Comparison of ENCODE assay signal across 9 cellular contexts in genomic region chr2:63058742-63059433, GRCh38. TPM values are rescaled to one million over a fixed set of nuclear protein-coding genes. Genes with fewer than 3 reads are reported as not detected.
DNase-seq lines count a peak whose midpoint lies in the region; ATAC-seq and TF ChIP-seq lines count a peak whose summit lies in the region.
"Had no signal": no experiment of that assay in that cellular context is flagged by ENCODE, and none has a peak within 500 bp of the region (broad histone marks: within the 10 kb centered on the region; RNA-seq: fewer than 3 reads in every experiment).

No MANE protein-coding gene starts in this region.

- H3K27ac ChIP-seq in parathyroid adenoma: no peak overlapping the region

- peak; percentile 47 for DNase-seq in EH (ENCODE audit: low read depth)
- no peak for DNase-seq in left ventricle myocardium superior
- DNase-seq in DMS153 (lab: John Stamatoyannopoulos, UW): no peak
- DNase-seq: NCI-H1092 had no signal

- peaks cover 18% of the 10 kb centered on the region for H3K27me3 ChIP-seq in parathyroid adenoma (ENCODE audit: control insufficient read depth, insufficient read depth, low read length)

- no peaks in the 10 kb centered on the region for H3K79me2 ChIP-seq in parathyroid adenoma

- no peaks in the 10 kb centered on the region for H3K4me1 ChIP-seq in parathyroid adenoma

- no peaks in the 10 kb centered on the region for H3K36me3 ChIP-seq in parathyroid adenoma (ENCODE audit: control insufficient read depth, insufficient read depth, low read length)

- no peak overlapping the region for H2AFZ ChIP-seq in parathyroid adenoma

- no peak overlapping the region for H3K9ac ChIP-seq in parathyroid adenoma

- H3K4me2 ChIP-seq in parathyroid adenoma (ENCODE audit: low read length): peak overlapping the region; percentile 51

- H3K9me3 ChIP-seq in parathyroid adenoma (ENCODE audit: control insufficient read depth, low read length): no peaks in the 10 kb centered on the region

- intact Hi-C loops in left ventricle myocardium superior (cut with micrococcal nuclease): no loop called here

- ATAC-seq in SK-N-SH treated with all-trans-retinoic acid at 6 μM for 48 hours (peak; percentile 60), left ventricle myocardium superior (peak; percentile 19), GM19035 (IDR thresholded peaks at IDR 0.05; ENCODE audit: unreplicated experiment) (no peak), HG02610 (IDR thresholded peaks at IDR 0.05; ENCODE audit: unreplicated experiment) (no peak), GM18858 (IDR thresholded peaks at IDR 0.05; ENCODE audit: unreplicated experiment) (no peak)

- H3K4me3 ChIP-seq in parathyroid adenoma (ENCODE audit: low read depth, low read length): no peak overlapping the region

- TF ChIP-seq CTCF in parathyroid adenoma (IDR thresholded peaks at IDR 0.05): no peak

TF ChIP-seq in SK-N-SH treated with all-trans-retinoic acid at 6 μM for 48 hours, 23 proteins besides CTCF, POLR2A, EP300 and RAD21:
- TF ChIP-seq CSDC2 (CRISPR knock-in tag; IDR thresholded peaks at IDR 0.05) (no peak), OSR1 (CRISPR knock-in tag; IDR thresholded peaks at IDR 0.05) (no peak), CREB5 (CRISPR knock-in tag; IDR thresholded peaks at IDR 0.05; ENCODE audit: low read depth) (no peak), PPARA (CRISPR knock-in tag; IDR thresholded peaks at IDR 0.05; ENCODE audit: borderline replicate concordance) (no peak), ZNF565 (CRISPR knock-in tag; conservative IDR thresholded peaks at IDR 0.05; ENCODE audit: low read depth) (no peak)

RNA-seq across cellular contexts. Expression of gene OTX1, which starts 8.3 kb away (rescaled TPM):
- not detected for total RNA-seq in left ventricle myocardium superior

Comparison
In these comparisons a context has a peak if more than half of its experiments do, and no peak if none do; other contexts are left out.
1. ATAC-seq: peak in SK-N-SH treated with all-trans-retinoic acid at 6 μM for 48 hours (single experiment) and left ventricle myocardium superior (single experiment); none in GM19035 (single experiment), HG02610 (single experiment) and GM18858 (single experiment).